1 cellular context compared by ENCODE assay signal in the genomic region with DNA sequence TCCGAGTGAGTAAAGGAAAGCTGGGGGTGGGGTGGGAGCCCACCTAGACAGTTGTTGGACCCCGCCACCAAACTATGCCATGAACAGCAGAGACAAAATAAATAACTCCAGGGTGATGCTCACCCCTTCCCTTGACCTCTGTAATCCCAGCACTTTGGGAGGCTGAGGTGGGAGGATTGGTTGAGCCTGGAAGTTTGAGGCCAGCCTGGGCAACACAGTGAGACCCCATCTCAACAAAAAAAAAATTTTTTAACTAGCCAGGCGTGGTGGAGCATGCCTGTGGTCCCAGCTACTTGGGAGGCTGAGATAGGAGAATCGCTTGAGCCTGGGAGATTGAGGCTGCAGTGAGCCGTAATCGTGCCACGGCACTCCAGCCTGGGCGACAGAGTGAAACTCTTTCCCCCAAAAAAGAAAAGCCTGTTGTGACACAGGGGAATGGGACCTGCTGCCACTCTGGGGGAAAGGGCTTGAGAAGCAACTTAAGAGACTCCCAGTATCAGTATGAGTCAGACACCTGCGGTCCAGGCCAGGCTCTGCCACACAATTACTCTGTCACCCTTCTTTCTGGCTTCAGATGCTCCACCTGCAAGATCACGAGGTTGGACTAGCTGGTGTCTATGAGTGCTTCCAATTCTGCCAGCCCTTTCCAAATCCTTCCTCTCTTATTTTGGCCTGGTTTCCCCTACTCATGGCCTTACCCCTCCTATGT.
TF ChIP-seq lines count a peak whose summit lies in the region.

No MANE protein-coding gene starts in this region.

TF ChIP-seq in GM12878, 131 proteins besides CTCF, POLR2A, EP300 and RAD21 (continued from another document):
- TF ChIP-seq, protein P1, sequence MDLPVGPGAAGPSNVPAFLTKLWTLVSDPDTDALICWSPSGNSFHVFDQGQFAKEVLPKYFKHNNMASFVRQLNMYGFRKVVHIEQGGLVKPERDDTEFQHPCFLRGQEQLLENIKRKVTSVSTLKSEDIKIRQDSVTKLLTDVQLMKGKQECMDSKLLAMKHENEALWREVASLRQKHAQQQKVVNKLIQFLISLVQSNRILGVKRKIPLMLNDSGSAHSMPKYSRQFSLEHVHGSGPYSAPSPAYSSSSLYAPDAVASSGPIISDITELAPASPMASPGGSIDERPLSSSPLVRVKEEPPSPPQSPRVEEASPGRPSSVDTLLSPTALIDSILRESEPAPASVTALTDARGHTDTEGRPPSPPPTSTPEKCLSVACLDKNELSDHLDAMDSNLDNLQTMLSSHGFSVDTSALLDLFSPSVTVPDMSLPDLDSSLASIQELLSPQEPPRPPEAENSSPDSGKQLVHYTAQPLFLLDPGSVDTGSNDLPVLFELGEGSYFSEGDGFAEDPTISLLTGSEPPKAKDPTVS (IDR thresholded peaks at IDR 0.05; ENCODE audit: low read depth, low read length): no peak
- TF ChIP-seq CBX5 (IDR thresholded peaks at IDR 0.05; ENCODE audit: low read depth) (no peak), GABPA (IDR thresholded peaks at IDR 0.05; ENCODE audit: low read depth) (no peak), CEBPB (IDR thresholded peaks at IDR 0.05; ENCODE audit: borderline replicate concordance in 1 of 2, low read depth in 2 of 2, low read length in 2 of 2) (no peak), NR2C1 (IDR thresholded peaks at IDR 0.05) (no peak), MYB (IDR thresholded peaks at IDR 0.05; ENCODE audit: borderline replicate concordance, low read depth, low read length) (no peak), MEF2A (IDR thresholded peaks at IDR 0.05; ENCODE audit: insufficient read depth, low read depth, low read length) (no peak), BHLHE40 (IDR thresholded peaks at IDR 0.05; ENCODE audit: borderline replicate concordance in 1 of 2, low read depth in 2 of 2, low read length in 1 of 2) (peak; percentile 39 to 52; a peak in 1 of 4 replicates), MYC (IDR thresholded peaks at IDR 0.05; ENCODE audit: insufficient read depth, insufficient read length, insufficient replicate concordance, low read length, severe bottlenecking) (no peak), IRF4 (IDR thresholded peaks at IDR 0.05; ENCODE audit: low read depth, low read length) (peak; percentile 96), PAX8 (IDR thresholded peaks at IDR 0.05) (no peak), ZNF24 (IDR thresholded peaks at IDR 0.05) (no peak)
- TF ChIP-seq, protein P2, sequence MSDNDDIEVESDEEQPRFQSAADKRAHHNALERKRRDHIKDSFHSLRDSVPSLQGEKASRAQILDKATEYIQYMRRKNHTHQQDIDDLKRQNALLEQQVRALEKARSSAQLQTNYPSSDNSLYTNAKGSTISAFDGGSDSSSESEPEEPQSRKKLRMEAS (IDR thresholded peaks at IDR 0.05; ENCODE audit: low read depth, low read length): no peak
- TF ChIP-seq, protein P3, sequence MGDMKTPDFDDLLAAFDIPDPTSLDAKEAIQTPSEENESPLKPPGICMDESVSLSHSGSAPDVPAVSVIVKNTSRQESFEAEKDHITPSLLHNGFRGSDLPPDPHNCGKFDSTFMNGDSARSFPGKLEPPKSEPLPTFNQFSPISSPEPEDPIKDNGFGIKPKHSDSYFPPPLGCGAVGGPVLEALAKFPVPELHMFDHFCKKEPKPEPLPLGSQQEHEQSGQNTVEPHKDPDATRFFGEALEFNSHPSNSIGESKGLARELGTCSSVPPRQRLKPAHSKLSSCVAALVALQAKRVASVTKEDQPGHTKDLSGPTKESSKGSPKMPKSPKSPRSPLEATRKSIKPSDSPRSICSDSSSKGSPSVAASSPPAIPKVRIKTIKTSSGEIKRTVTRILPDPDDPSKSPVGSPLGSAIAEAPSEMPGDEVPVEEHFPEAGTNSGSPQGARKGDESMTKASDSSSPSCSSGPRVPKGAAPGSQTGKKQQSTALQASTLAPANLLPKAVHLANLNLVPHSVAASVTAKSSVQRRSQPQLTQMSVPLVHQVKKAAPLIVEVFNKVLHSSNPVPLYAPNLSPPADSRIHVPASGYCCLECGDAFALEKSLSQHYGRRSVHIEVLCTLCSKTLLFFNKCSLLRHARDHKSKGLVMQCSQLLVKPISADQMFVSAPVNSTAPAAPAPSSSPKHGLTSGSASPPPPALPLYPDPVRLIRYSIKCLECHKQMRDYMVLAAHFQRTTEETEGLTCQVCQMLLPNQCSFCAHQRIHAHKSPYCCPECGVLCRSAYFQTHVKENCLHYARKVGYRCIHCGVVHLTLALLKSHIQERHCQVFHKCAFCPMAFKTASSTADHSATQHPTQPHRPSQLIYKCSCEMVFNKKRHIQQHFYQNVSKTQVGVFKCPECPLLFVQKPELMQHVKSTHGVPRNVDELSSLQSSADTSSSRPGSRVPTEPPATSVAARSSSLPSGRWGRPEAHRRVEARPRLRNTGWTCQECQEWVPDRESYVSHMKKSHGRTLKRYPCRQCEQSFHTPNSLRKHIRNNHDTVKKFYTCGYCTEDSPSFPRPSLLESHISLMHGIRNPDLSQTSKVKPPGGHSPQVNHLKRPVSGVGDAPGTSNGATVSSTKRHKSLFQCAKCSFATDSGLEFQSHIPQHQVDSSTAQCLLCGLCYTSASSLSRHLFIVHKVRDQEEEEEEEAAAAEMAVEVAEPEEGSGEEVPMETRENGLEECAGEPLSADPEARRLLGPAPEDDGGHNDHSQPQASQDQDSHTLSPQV (IDR thresholded peaks at IDR 0.05): no peak
- TF ChIP-seq, protein P4, sequence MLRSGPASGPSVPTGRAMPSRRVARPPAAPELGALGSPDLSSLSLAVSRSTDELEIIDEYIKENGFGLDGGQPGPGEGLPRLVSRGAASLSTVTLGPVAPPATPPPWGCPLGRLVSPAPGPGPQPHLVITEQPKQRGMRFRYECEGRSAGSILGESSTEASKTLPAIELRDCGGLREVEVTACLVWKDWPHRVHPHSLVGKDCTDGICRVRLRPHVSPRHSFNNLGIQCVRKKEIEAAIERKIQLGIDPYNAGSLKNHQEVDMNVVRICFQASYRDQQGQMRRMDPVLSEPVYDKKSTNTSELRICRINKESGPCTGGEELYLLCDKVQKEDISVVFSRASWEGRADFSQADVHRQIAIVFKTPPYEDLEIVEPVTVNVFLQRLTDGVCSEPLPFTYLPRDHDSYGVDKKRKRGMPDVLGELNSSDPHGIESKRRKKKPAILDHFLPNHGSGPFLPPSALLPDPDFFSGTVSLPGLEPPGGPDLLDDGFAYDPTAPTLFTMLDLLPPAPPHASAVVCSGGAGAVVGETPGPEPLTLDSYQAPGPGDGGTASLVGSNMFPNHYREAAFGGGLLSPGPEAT (IDR thresholded peaks at IDR 0.05; ENCODE audit: low read depth): peak; percentile 76
- TF ChIP-seq, protein P5, sequence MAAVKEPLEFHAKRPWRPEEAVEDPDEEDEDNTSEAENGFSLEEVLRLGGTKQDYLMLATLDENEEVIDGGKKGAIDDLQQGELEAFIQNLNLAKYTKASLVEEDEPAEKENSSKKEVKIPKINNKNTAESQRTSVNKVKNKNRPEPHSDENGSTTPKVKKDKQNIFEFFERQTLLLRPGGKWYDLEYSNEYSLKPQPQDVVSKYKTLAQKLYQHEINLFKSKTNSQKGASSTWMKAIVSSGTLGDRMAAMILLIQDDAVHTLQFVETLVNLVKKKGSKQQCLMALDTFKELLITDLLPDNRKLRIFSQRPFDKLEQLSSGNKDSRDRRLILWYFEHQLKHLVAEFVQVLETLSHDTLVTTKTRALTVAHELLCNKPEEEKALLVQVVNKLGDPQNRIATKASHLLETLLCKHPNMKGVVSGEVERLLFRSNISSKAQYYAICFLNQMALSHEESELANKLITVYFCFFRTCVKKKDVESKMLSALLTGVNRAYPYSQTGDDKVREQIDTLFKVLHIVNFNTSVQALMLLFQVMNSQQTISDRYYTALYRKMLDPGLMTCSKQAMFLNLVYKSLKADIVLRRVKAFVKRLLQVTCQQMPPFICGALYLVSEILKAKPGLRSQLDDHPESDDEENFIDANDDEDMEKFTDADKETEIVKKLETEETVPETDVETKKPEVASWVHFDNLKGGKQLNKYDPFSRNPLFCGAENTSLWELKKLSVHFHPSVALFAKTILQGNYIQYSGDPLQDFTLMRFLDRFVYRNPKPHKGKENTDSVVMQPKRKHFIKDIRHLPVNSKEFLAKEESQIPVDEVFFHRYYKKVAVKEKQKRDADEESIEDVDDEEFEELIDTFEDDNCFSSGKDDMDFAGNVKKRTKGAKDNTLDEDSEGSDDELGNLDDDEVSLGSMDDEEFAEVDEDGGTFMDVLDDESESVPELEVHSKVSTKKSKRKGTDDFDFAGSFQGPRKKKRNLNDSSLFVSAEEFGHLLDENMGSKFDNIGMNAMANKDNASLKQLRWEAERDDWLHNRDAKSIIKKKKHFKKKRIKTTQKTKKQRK (IDR thresholded peaks at IDR 0.05; ENCODE audit: low read depth, low read length): no peak
